In the genomic region with DNA sequence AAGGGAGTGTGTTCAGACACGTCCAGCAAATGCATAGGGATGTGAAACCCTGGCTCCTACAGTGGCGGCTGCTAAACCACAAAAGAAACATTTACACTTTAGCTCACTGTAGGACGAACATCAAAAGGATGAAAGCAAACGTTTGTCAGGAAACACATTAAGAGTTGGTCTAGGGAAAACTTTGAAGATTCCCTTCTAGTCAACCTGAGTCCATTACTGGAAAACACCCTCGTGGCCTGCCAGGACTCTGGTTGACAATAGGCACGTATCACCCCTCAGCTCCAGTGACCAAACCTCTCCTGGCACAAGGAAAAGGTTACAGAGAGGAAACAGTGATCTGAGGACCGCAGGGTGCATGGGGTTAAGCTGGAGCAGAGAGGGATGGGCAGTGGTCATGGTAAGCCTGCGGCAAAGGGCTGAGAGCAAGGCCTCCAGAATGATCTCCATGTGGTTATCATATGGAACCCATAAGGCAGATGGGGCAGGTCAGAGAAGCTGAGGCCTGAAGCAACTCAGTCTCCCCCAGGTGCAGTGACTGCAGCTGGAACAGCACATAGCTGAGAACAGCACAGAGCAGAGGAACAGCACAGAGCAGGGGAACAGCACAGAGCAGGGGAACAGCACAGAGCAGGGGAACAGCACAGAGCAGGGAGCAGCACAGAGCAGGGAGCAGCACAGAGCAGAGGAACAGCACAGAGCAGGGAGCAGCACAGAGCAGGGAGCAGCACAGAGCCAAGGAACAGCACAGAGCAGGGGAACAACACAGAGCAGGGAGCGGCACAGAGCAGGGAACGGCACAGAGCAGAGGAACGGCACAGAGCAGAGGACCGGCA, we compare ENCODE assay signal across 10 cellular contexts. TPM values are rescaled to one million over a fixed set of nuclear protein-coding genes. Genes with fewer than 3 reads are reported as not detected.
DNase-seq lines count a peak whose midpoint lies in the region; ATAC-seq and TF ChIP-seq lines count a peak whose summit lies in the region.
"Had no signal": no experiment of that assay in that cellular context is flagged by ENCODE, and none has a peak within 500 bp of the region (broad histone marks: within the 10 kb centered on the region; RNA-seq: fewer than 3 reads in every experiment).

No MANE protein-coding gene starts in this region.

- DNase-seq in GM12865 (ENCODE audit: low read depth) (peak; percentile 67), MM.1S (peak; percentile 65), foreskin keratinocyte (peak; percentile 47 to 67), GM19238 (ENCODE audit: insufficient read length, low spot score) (no peak), HuH-7 (ENCODE audit: low spot score) (no peak), tibial nerve (ENCODE audit: low spot score in 2 of 2) (no peak), NCI-H748 treated with DMSO at 0.1 percent for 48 hours (lab: John Stamatoyannopoulos, UW) (no peak)
- DNase-seq: DMS79 treated with DMSO at 0.1 percent for 48 hours had no signal

- H3K9ac ChIP-seq in MM.1S (ENCODE audit: low read length) = no peak overlapping the region

- peaks cover 56% of the 10 kb centered on the region for H3K4me1 ChIP-seq in MM.1S (ENCODE audit: low read length)
- H3K4me1 ChIP-seq in foreskin keratinocyte = no peaks in the 10 kb centered on the region
- H3K4me1 ChIP-seq in tibial nerve = peaks cover 0 to 30% (median 5%) of the 10 kb centered on the region in 4 donors

- WGBS in tibial nerve, 2 donors = 54 to 62% methylated on average over 12 of the region's 12 CpGs

- no peak for TF ChIP-seq POLR2A in tibial nerve (IDR thresholded peaks at IDR 0.05)

- peak overlapping the region; percentile 30; the same call in 1 of the 2 replicates for H3K4me2 ChIP-seq in MM.1S (ENCODE audit: low read depth, low read length)

- H2AFZ ChIP-seq in MM.1S (ENCODE audit: low read length) = no peak overlapping the region

- TF ChIP-seq EP300 in tibial nerve (IDR thresholded peaks at IDR 0.05) = no peak

- ATAC-seq in GM21717 (IDR thresholded peaks at IDR 0.05; ENCODE audit: unreplicated experiment) (peak; percentile 85), foreskin keratinocyte (peak; percentile 67)

- H3K36me3 ChIP-seq in MM.1S (replicated peaks; ENCODE audit: insufficient read depth, low read length) (peaks cover 34% of the 10 kb centered on the region), tibial nerve (peaks cover 0 to 28% (median 0%) of the 10 kb centered on the region in 3 donors)

- TF ChIP-seq CTCF in GM12865 (IDR thresholded peaks at IDR 0.05; ENCODE audit: insufficient read depth, low read depth, low read length, missing control alignments) (no peak), MM.1S (IDR thresholded peaks at IDR 0.05; ENCODE audit: low read length) (no peak), foreskin keratinocyte (conservative IDR thresholded peaks at IDR 0.05) (no peak), tibial nerve (IDR thresholded peaks at IDR 0.05) (no peak)

- H3K27me3 ChIP-seq in MM.1S (replicated peaks; ENCODE audit: insufficient read depth, low read length) = no peaks in the 10 kb centered on the region
- no peaks in the 10 kb centered on the region for H3K27me3 ChIP-seq in foreskin keratinocyte
- H3K27me3 ChIP-seq in tibial nerve = no peaks in the 10 kb centered on the region

- H3K4me3 ChIP-seq in GM12865 (ENCODE audit: low read depth, low read length) (no peak overlapping the region), MM.1S (ENCODE audit: low read length) (no peak overlapping the region), tibial nerve (no peak overlapping the region)

- no peaks in the 10 kb centered on the region for H3K9me2 ChIP-seq in MM.1S (replicated peaks; ENCODE audit: insufficient read depth, low read length)

- H3F3A ChIP-seq in MM.1S (ENCODE audit: insufficient read depth, low read length) = peaks cover 22% of the 10 kb centered on the region

- H3K79me2 ChIP-seq in MM.1S (ENCODE audit: low read length) = peaks cover 98% of the 10 kb centered on the region

- H3K27ac ChIP-seq in MM.1S (ENCODE audit: low read length) (peak overlapping the region; percentile 42; the same call in 1 of the 2 replicates), foreskin keratinocyte (no peak overlapping the region), tibial nerve (no peak overlapping the region)

- no peaks in the 10 kb centered on the region for H3K9me3 ChIP-seq in MM.1S (replicated peaks; ENCODE audit: insufficient read depth, low read length)
- peaks cover 0 to 3% (median 0%) of the 10 kb centered on the region in 4 donors for H3K9me3 ChIP-seq in tibial nerve

- no peaks in the 10 kb centered on the region; the same call in 1 of the 2 replicates for H4K20me1 ChIP-seq in MM.1S (ENCODE audit: insufficient read depth, low read length)

RNA-seq across cellular contexts. Expression of a gene that starts 49.9 kb away (rescaled TPM):
- total RNA-seq in foreskin keratinocyte (28.2 and 31.9 TPM in 2 replicates), tibial nerve (10 to 100 TPM; 29.8 to 45.6 (median 34.3) TPM)
- 13.0 and 13.4 TPM in 2 replicates for polyA plus RNA-seq in foreskin keratinocyte
- total RNA-seq: T-helper 2 cell treated with Interferon-gamma antibody and Interleukin-4, amounts not matched to agents 100 ng/mL and 5 ng/mL, for 36 hours had no signal

Comparison
In these comparisons a context has a peak if more than half of its experiments do, and no peak if none do; other contexts are left out.
1. DNase-seq: peak in GM12865 (single experiment), MM.1S (single experiment) and foreskin keratinocyte (2 of 2); none in GM19238 (single experiment), HuH-7 (single experiment), tibial nerve (0 of 2) and NCI-H748 treated with DMSO at 0.1 percent for 48 hours (single experiment).